In the genomic region with DNA sequence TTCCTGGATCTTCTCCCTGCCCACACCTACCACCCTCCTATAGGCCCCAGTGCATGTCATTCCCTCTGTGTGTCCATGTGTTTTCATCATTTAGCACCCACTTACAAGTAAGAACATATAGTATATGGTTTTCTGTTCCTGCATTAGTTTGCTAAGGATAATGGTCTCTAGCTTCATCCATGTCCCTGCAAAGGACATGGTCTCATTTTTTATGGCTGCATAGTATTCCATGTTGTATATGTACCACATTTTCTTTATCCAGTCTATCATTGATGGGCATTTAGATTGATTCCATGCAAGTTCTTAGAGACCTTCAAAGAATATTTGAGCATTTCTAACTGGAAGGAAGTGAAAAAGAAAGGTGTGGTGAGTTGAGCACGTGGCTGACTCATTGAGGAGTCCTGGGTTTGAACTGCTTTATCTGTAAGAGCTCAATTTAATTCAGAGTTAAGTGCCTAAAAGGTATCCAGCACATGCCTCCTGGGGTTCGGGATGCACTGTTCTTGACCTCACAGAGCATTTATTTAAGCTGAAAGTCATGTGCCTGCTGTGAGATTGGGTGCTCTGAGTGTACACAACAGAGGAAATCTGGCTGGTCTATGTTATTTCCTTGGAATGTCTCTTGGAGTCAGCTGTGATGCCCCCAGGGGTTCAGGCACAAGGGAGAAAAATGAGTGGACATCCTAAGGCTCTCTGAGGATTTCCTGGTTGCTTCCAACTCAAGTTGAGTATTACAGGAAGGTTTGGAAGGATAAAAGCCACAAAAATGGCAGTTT, we compare ENCODE assay signal across 21 cellular contexts. TPM values are rescaled to one million over a fixed set of nuclear protein-coding genes. Genes with fewer than 3 reads are reported as not detected.
DNase-seq lines count a peak whose midpoint lies in the region; ATAC-seq lines count a peak whose summit lies in the region.
"Had no signal": no experiment of that assay in that cellular context is flagged by ENCODE, and none has a peak within 500 bp of the region (broad histone marks: within the 10 kb centered on the region; RNA-seq: fewer than 3 reads in every experiment).

No MANE protein-coding gene starts in this region.

- no peak for ATAC-seq in HG03354 (IDR thresholded peaks at IDR 0.05; ENCODE audit: poor library complexity, severe bottlenecking, unreplicated experiment)
- ATAC-seq: GM12878, Panc1, SK-N-SH treated with all-trans-retinoic acid at 6 μM for 48 hours had no signal

- no peak overlapping the region for H3K27ac ChIP-seq in substantia nigra (ENCODE audit: low read depth, low read length, poor library complexity, severe bottlenecking)
- H3K27ac ChIP-seq: 22Rv1 had no signal

- DNase-seq in A172 (ENCODE audit: low spot score), result peak; percentile 28
- peak; percentile 26 for DNase-seq in HT1080 (ENCODE audit: low read depth)
- DNase-seq in T1000 (lab: John Stamatoyannopoulos, UW), result peak; percentile 44
- DNase-seq in islet precursor cell, result peak; percentile 95
- no peak for DNase-seq in substantia nigra (lab: John Stamatoyannopoulos, UW)
- DNase-seq in AML-193 (lab: John Stamatoyannopoulos, UW), result no peak
- no peak for DNase-seq in UCSD-AML1 (lab: John Stamatoyannopoulos, UW; ENCODE audit: unreplicated experiment)
- DNase-seq: C1 segment of cervical spinal cord; DMS53; H7; KG1; NCI-H1694 treated with DMSO at 0.1 percent for 48 hours; NCI-H2081 treated with DMSO at 0.1 percent for 48 hours; NCI-H510A; NCI-H748 treated with DMSO at 0.1 percent for 48 hours; NK-92 treated with Interleukin-12 subunit alpha and Interleukin-12 subunit beta, amount 100 ng/mL, for 24 hours had no signal

RNA-seq across cellular contexts. Expression of a gene that starts 56.4 kb away (rescaled TPM):
- 0.67 TPM in 1 of 2 replicates, not detected in the other for total RNA-seq in A172 (2014; rRNA removed; shearing (Covaris generic))
- not detected in 2 replicates for total RNA-seq in HT1080 (2014; rRNA removed; shearing (Covaris generic))
- 0.02 and 0.05 TPM in 2 replicates for polyA plus RNA-seq in HT1080 (2015; cell fraction: cytosol; rRNA removed)
- not detected in 2 replicates for polyA plus RNA-seq in HT1080 (2015; cell fraction: nucleus; rRNA removed)
- total RNA-seq: GM12878 had no signal
- polyA plus RNA-seq: GM12878 had no signal

Comparison
In these comparisons a context has a peak if more than half of its experiments do, and no peak if none do; other contexts are left out.
1. DNase-seq: peak in A172 (single experiment), HT1080 (single experiment), T1000 (single experiment) and islet precursor cell (single experiment); none in substantia nigra (0 of 49), AML-193 (0 of 2) and UCSD-AML1 (single experiment).